Comparison of ENCODE assay signal across 18 cellular contexts in the genomic region with DNA sequence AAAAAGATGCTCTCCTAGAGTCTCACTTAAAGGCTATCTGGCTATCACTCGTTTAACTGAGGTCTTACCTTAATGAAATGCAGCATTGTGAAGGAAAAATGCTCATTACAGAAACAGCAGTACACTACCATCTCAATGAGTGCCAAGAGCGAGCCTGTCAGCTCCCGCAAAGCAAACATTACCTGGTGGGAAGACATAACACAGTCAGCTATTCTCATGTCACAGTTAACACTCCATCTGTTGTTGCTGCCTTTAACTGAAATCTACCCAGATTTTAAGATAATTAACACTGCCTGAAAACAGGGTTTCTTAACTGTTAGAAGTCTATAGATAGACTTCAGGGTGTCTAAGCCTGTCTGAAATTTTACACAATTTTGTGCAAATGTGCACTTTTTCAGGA. TPM values are rescaled to one million over a fixed set of nuclear protein-coding genes. Genes with fewer than 3 reads are reported as not detected.
"Had no signal": no experiment of that assay in that cellular context is flagged by ENCODE, and none has a peak within 500 bp of the region (broad histone marks: within the 10 kb centered on the region; RNA-seq: fewer than 3 reads in every experiment).

No MANE protein-coding gene starts in this region.

- H3K4me3 ChIP-seq: esophagus muscularis mucosa, right atrium auricular region, skin epidermis, tibial nerve, vagina had no signal

- H3K27ac Mint-ChIP-seq: activated CD8-positive, alpha-beta memory T cell treated with anti-CD3 and anti-CD28 coated beads, Interleukin-2, amount 10 ng/mL, durations not matched to agents 7 days and 5 days; activated naive CD8-positive, alpha-beta T cell had no signal

- DNase-seq: activated CD4-positive, alpha-beta T cell treated with anti-CD3 and anti-CD28 coated beads, Interleukin-2, amount 50 U/mL, for 48 hours; activated CD8-positive, alpha-beta memory T cell treated with anti-CD3 and anti-CD28 coated beads, Interleukin-2, amount 10 ng/mL, durations not matched to agents 7 days and 5 days; activated effector memory CD4-positive, alpha-beta T cell treated with anti-CD3 and anti-CD28 coated beads, Interleukin-2, amount 50 U/mL, for 16 hours; activated T-cell treated with anti-CD3 and anti-CD28 coated beads, Interleukin-2, amount 50 U/mL, for 4 hours; amygdala; brain microvascular endothelial cell; glutamatergic neuron; immature natural killer cell; left colon; naive B cell had no signal

- H3K9me3 Mint-ChIP-seq: activated T-cell treated with anti-CD3 and anti-CD28 coated beads, Interleukin-2, amount 50 U/mL, for 4 hours; immature natural killer cell; naive B cell; stimulated activated effector memory CD8-positive, alpha-beta T cell treated with anti-CD3 and anti-CD28 coated beads, Interleukin-12 subunit alpha, Interleukin-12 subunit beta, amount 100 ng/mL, for 72 hours had no signal

- H3K9me3 ChIP-seq: esophagus muscularis mucosa, right atrium auricular region, tibial nerve, vagina had no signal

- H3K4me3 Mint-ChIP-seq: activated CD8-positive, alpha-beta memory T cell treated with anti-CD3 and anti-CD28 coated beads, Interleukin-2, amount 10 ng/mL, durations not matched to agents 7 days and 5 days; activated naive CD8-positive, alpha-beta T cell; activated T-cell treated with anti-CD3 and anti-CD28 coated beads, Interleukin-2, amount 50 U/mL, for 4 hours; immature natural killer cell; naive B cell; stimulated activated effector memory CD8-positive, alpha-beta T cell treated with anti-CD3 and anti-CD28 coated beads, Interleukin-12 subunit alpha, Interleukin-12 subunit beta, amount 100 ng/mL, for 72 hours had no signal

- H3K4me1 Mint-ChIP-seq: immature natural killer cell, naive B cell had no signal

- H3K4me1 ChIP-seq: tibial nerve, vagina had no signal

- H3K27ac ChIP-seq: brain microvascular endothelial cell, esophagus muscularis mucosa, right atrium auricular region, skin epidermis, tibial nerve, vagina had no signal

- H3K27me3 ChIP-seq: brain microvascular endothelial cell, esophagus muscularis mucosa, right atrium auricular region, tibial nerve, vagina had no signal

- H3K27me3 Mint-ChIP-seq: activated CD8-positive, alpha-beta memory T cell treated with anti-CD3 and anti-CD28 coated beads, Interleukin-2, amount 10 ng/mL, durations not matched to agents 7 days and 5 days; activated naive CD8-positive, alpha-beta T cell; naive B cell had no signal

RNA-seq across cellular contexts. Expression of gene PCSK9, which starts 39.1 kb away (rescaled TPM):
- total RNA-seq: lung microvascular endothelial cell had no signal
- polyA plus RNA-seq: immature natural killer cell had no signal
